9 cellular contexts compared by ENCODE assay signal in the genomic region with DNA sequence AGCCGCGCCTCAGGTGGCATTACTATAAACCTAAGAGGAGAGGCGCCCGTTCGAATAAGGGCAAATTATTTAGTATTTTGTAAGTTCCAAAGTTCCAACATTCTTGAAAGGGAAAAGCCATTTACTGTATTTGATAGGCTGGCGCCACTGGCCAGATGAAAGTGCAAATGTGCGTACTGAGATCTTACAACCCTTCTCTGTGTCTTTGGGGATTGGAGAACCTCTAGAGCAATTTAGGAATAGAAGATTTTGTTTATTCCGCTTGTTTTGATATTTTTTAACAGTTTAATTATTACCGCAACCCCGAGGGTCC. TPM values are rescaled to one million over a fixed set of nuclear protein-coding genes. Genes with fewer than 3 reads are reported as not detected.
DNase-seq lines count a peak whose midpoint lies in the region; ATAC-seq, FAIRE-seq and TF ChIP-seq lines count a peak whose summit lies in the region.
"Had no signal": no experiment of that assay in that cellular context is flagged by ENCODE, and none has a peak within 500 bp of the region (broad histone marks: within the 10 kb centered on the region; RNA-seq: fewer than 3 reads in every experiment).

No MANE protein-coding gene starts in this region.

- peak overlapping the region; percentile 93 for H3K4me3 ChIP-seq in adipocyte (ENCODE audit: low read length)
- H3K4me3 ChIP-seq in kidney (ENCODE audit: low read length in 2 of 2), result peak overlapping the region; percentile 81 to 90
- H3K4me3 ChIP-seq in stomach smooth muscle (ENCODE audit: low read length in 2 of 2), result peak overlapping the region; percentile 82 to 87

- peak overlapping the region; percentile 48 to 54 for H3K27ac ChIP-seq in kidney (ENCODE audit: low read depth in 2 of 2, low read length in 2 of 2)
- no peak overlapping the region for H3K27ac ChIP-seq in stomach smooth muscle (ENCODE audit: low read length)

- H3K4me1 ChIP-seq in adipocyte (ENCODE audit: control insufficient read depth, insufficient read depth, low read length) (peaks cover 30% of the 10 kb centered on the region), kidney (ENCODE audit: control insufficient read depth in 1 of 2, insufficient read depth in 1 of 2, low read depth in 1 of 2, low read length in 2 of 2) (peaks cover 3 to 8% of the 10 kb centered on the region in 2 donors), stomach smooth muscle (ENCODE audit: control insufficient read depth, insufficient read depth, low read length) (no peaks in the 10 kb centered on the region)

- H3K27me3 ChIP-seq in adipocyte (replicated peaks; ENCODE audit: control insufficient read depth, insufficient read depth, low read length), result no peaks in the 10 kb centered on the region
- H3K27me3 ChIP-seq in stomach smooth muscle (ENCODE audit: control insufficient read depth in 1 of 2, insufficient read depth in 2 of 2, low read length in 2 of 2), result no peaks in the 10 kb centered on the region

- H3K9ac ChIP-seq in adipocyte (ENCODE audit: low read length), result peak overlapping the region; percentile 86
- H3K9ac ChIP-seq in kidney (ENCODE audit: low read length in 2 of 2), result peak overlapping the region; percentile 33 to 59
- H3K9ac ChIP-seq in stomach smooth muscle (ENCODE audit: low read length in 2 of 2), result peak overlapping the region in 1 of 2 donors; percentile 85

- no peak for FAIRE-seq in kidney (lab: Jason Lieb, UNC)
- FAIRE-seq: A204.1 had no signal

- intact Hi-C loops in kidney (cut with DNase I), result no loop called here

- no peak for TF ChIP-seq CTCF in kidney (IDR thresholded peaks at IDR 0.05; ENCODE audit: borderline replicate concordance, extremely low read depth, insufficient read depth)

- ATAC-seq in GM21737 (IDR thresholded peaks at IDR 0.05; ENCODE audit: unreplicated experiment), result no peak

- no peaks in the 10 kb centered on the region for H3K9me3 ChIP-seq in adipocyte (ENCODE audit: control insufficient read depth, low read length)
- H3K9me3 ChIP-seq in kidney (ENCODE audit: control insufficient read depth in 1 of 2, low read length in 2 of 2), result no peaks in the 10 kb centered on the region
- no peaks in the 10 kb centered on the region for H3K9me3 ChIP-seq in stomach smooth muscle (ENCODE audit: control insufficient read depth in 2 of 2, low read length in 2 of 2)

- no peaks in the 10 kb centered on the region for H3K36me3 ChIP-seq in adipocyte (ENCODE audit: control insufficient read depth, insufficient read depth, low read length, severe bottlenecking)
- no peaks in the 10 kb centered on the region for H3K36me3 ChIP-seq in kidney (ENCODE audit: control insufficient read depth in 1 of 2, insufficient read depth in 2 of 2, low read length in 2 of 2)
- no peaks in the 10 kb centered on the region for H3K36me3 ChIP-seq in stomach smooth muscle (ENCODE audit: control insufficient read depth in 2 of 2, insufficient read depth in 2 of 2, low read length in 2 of 2)

- DNase-seq in NCI-H1105 (lab: John Stamatoyannopoulos, UW) (peak; percentile 16), NCI-H1105 treated with DMSO at 0.1 percent for 48 hours (lab: John Stamatoyannopoulos, UW) (no peak), adipocyte (ENCODE audit: low read depth) (no peak), kidney (no peak), HK-2 (ENCODE audit: unreplicated experiment) (no peak), ecto neural progenitor cell (ENCODE audit: low spot score) (no peak)

RNA-seq across cellular contexts. Expression of a gene that starts 0.5 kb away (rescaled TPM):
- total RNA-seq in kidney, result 21.2 TPM
- 6.0 TPM for polyA plus RNA-seq in kidney (ENCODE audit: insufficient read depth, low read depth, low replicate concordance)

RNA-seq across cellular contexts. Expression of a gene that starts 22.1 kb away (rescaled TPM):
- 5.0 TPM for total RNA-seq in kidney
- 2.3 TPM for polyA plus RNA-seq in kidney (ENCODE audit: insufficient read depth, low read depth, low replicate concordance)
